8 cellular contexts compared by ENCODE assay signal in genomic region chr2:99881901-99882591, GRCh38.
DNase-seq lines count a peak whose midpoint lies in the region; ATAC-seq and TF ChIP-seq lines count a peak whose summit lies in the region.
"Had no signal": no experiment of that assay in that cellular context is flagged by ENCODE, and none has a peak within 500 bp of the region (broad histone marks: within the 10 kb centered on the region; RNA-seq: fewer than 3 reads in every experiment).

No MANE protein-coding gene starts in this region.

- DNase-seq in HFFc6, result peak; percentile 70
- peak; percentile 73 for DNase-seq in OCI-LY7 (ENCODE audit: low spot score)
- DNase-seq in stimulated activated naive B cell treated with anti-CD40 and anti-IgM and Interleukin-4, amounts not matched to agents 10 μg/mL and 1 μg/mL and 100 μg/mL, for 72 hours, result no peak
- DNase-seq in HUDEP-2 (lab: John Stamatoyannopoulos, UW; ENCODE audit: unreplicated experiment in 76 of 76), result no peak
- no peak for DNase-seq in BE2C
- no peak for DNase-seq in Kasumi-1 (lab: John Stamatoyannopoulos, UW)
- DNase-seq: activated CD4-positive, alpha-beta memory T cell treated with anti-CD3 and anti-CD28 coated beads, Interleukin-2, amount 10 ng/mL, durations not matched to agents 7 days and 5 days had no signal

- no peaks in the 10 kb centered on the region for H3K36me3 Mint-ChIP-seq in HFFc6 (ENCODE audit: low read depth)
- H3K36me3 Mint-ChIP-seq in stimulated activated naive B cell treated with anti-CD40 and anti-IgM and Interleukin-4, amounts not matched to agents 10 μg/mL and 1 μg/mL and 100 μg/mL, for 72 hours, result peaks cover 18 to 47% of the 10 kb centered on the region in 2 donors

- no peak for TF ChIP-seq POLR2A in gastroesophageal sphincter (IDR thresholded peaks at IDR 0.05)

- H2AFZ ChIP-seq in OCI-LY7 (ENCODE audit: low read length), result peak overlapping the region; percentile 29; the same call in 1 of the 2 replicates

- no peaks in the 10 kb centered on the region for H4K20me1 ChIP-seq in OCI-LY7 (ENCODE audit: insufficient read depth, low read length)

- peaks cover 69% of the 10 kb centered on the region for H3K4me1 Mint-ChIP-seq in HFFc6 (ENCODE audit: low read depth)
- H3K4me1 Mint-ChIP-seq in stimulated activated naive B cell treated with anti-CD40 and anti-IgM and Interleukin-4, amounts not matched to agents 10 μg/mL and 1 μg/mL and 100 μg/mL, for 72 hours, result peaks cover 58 to 78% of the 10 kb centered on the region in 2 donors
- H3K4me1 Mint-ChIP-seq: activated CD4-positive, alpha-beta memory T cell treated with anti-CD3 and anti-CD28 coated beads, Interleukin-2, amount 10 ng/mL, durations not matched to agents 7 days and 5 days had no signal

- no peaks in the 10 kb centered on the region for H3K9me3 Mint-ChIP-seq in HFFc6
- no peaks in the 10 kb centered on the region for H3K9me3 Mint-ChIP-seq in stimulated activated naive B cell treated with anti-CD40 and anti-IgM and Interleukin-4, amounts not matched to agents 10 μg/mL and 1 μg/mL and 100 μg/mL, for 72 hours
- H3K9me3 Mint-ChIP-seq: activated CD4-positive, alpha-beta memory T cell treated with anti-CD3 and anti-CD28 coated beads, Interleukin-2, amount 10 ng/mL, durations not matched to agents 7 days and 5 days had no signal

- peak overlapping the region; percentile 67 for H3K27ac Mint-ChIP-seq in HFFc6
- H3K27ac Mint-ChIP-seq in stimulated activated naive B cell treated with anti-CD40 and anti-IgM and Interleukin-4, amounts not matched to agents 10 μg/mL and 1 μg/mL and 100 μg/mL, for 72 hours, result peak overlapping the region; percentile 43
- H3K27ac Mint-ChIP-seq: activated CD4-positive, alpha-beta memory T cell treated with anti-CD3 and anti-CD28 coated beads, Interleukin-2, amount 10 ng/mL, durations not matched to agents 7 days and 5 days had no signal

- no peaks in the 10 kb centered on the region; the same call in 1 of the 2 replicates for H3K27me3 Mint-ChIP-seq in HFFc6 (ENCODE audit: insufficient read depth)
- no peaks in the 10 kb centered on the region for H3K27me3 Mint-ChIP-seq in stimulated activated naive B cell treated with anti-CD40 and anti-IgM and Interleukin-4, amounts not matched to agents 10 μg/mL and 1 μg/mL and 100 μg/mL, for 72 hours
- H3K27me3 Mint-ChIP-seq: activated CD4-positive, alpha-beta memory T cell treated with anti-CD3 and anti-CD28 coated beads, Interleukin-2, amount 10 ng/mL, durations not matched to agents 7 days and 5 days had no signal

- peak; percentile 36 for ATAC-seq in gastroesophageal sphincter
- peak; percentile 16 to 22 for ATAC-seq in stimulated activated naive B cell treated with anti-CD40 and anti-IgM and Interleukin-4, amounts not matched to agents 10 μg/mL and 1 μg/mL and 100 μg/mL, for 72 hours (replicated peaks)

- TF ChIP-seq CTCF in HFFc6 (IDR thresholded peaks at IDR 0.05) (no peak), OCI-LY7 (conservative IDR thresholded peaks at IDR 0.05; ENCODE audit: low read length) (no peak), gastroesophageal sphincter (IDR thresholded peaks at IDR 0.05) (no peak), BE2C (IDR thresholded peaks at IDR 0.05; ENCODE audit: low read depth, low read length) (no peak)

- TF ChIP-seq EP300 in gastroesophageal sphincter (IDR thresholded peaks at IDR 0.05), result no peak

- peak overlapping the region; percentile 66 for H3K4me2 ChIP-seq in OCI-LY7 (ENCODE audit: low read length)

- H3K79me2 ChIP-seq in OCI-LY7 (ENCODE audit: insufficient read depth, low read depth, low read length), result peaks cover 9% of the 10 kb centered on the region; the same call in 1 of the 2 replicates

- H3K4me3 ChIP-seq in OCI-LY7 (ENCODE audit: low read depth, low read length, poor library complexity, severe bottlenecking), result peak overlapping the region; percentile 26
- H3K4me3 ChIP-seq in gastroesophageal sphincter, result no peak overlapping the region
- no peak overlapping the region for H3K4me3 ChIP-seq in BE2C (ENCODE audit: low read depth, low read length)

- no TSS peak for BruUV-seq in OCI-LY7 (replicated peaks; lab: Mats Ljungman, UMichigan)

- peaks cover 11% of the 10 kb centered on the region; the same call in 1 of the 2 replicates for H3K36me3 ChIP-seq in OCI-LY7 (ENCODE audit: insufficient read depth, low read length)
- no peaks in the 10 kb centered on the region for H3K36me3 ChIP-seq in gastroesophageal sphincter
- no peaks in the 10 kb centered on the region for H3K36me3 ChIP-seq in BE2C

- CTCF ChIA-PET in OCI-LY7 (lab: Charles Lee; ENCODE audit: unreplicated experiment), result no interaction called here

- intact Hi-C loops in OCI-LY7 (cut with micrococcal nuclease; ENCODE audit: unreplicated experiment), result no loop called here

- peaks cover 66% of the 10 kb centered on the region for H3K4me1 ChIP-seq in OCI-LY7 (ENCODE audit: insufficient read depth, low read length, poor library complexity, severe bottlenecking)
- H3K4me1 ChIP-seq in gastroesophageal sphincter, result peaks cover 2 to 35% (median 10%) of the 10 kb centered on the region in 3 donors
- no peaks in the 10 kb centered on the region for H3K4me1 ChIP-seq in BE2C

- no peaks in the 10 kb centered on the region for H3K9me3 ChIP-seq in OCI-LY7 (ENCODE audit: low read length)
- H3K9me3 ChIP-seq in gastroesophageal sphincter, result no peaks in the 10 kb centered on the region
- H3K9me3 ChIP-seq in BE2C, result no peaks in the 10 kb centered on the region

- peak overlapping the region; percentile 24; the same call in 1 of the 2 replicates for H3K4me3 Mint-ChIP-seq in HFFc6
- no peak overlapping the region for H3K4me3 Mint-ChIP-seq in stimulated activated naive B cell treated with anti-CD40 and anti-IgM and Interleukin-4, amounts not matched to agents 10 μg/mL and 1 μg/mL and 100 μg/mL, for 72 hours
- H3K4me3 Mint-ChIP-seq: activated CD4-positive, alpha-beta memory T cell treated with anti-CD3 and anti-CD28 coated beads, Interleukin-2, amount 10 ng/mL, durations not matched to agents 7 days and 5 days had no signal

- POLR2A ChIA-PET in OCI-LY7 (lab: Charles Lee), result interaction anchor here (0.6 to 1.1 kb wide), 3 partner anchors 13 to 50 kb away, joined by 4 read pairs; no protein-coding TSS in a partner anchor

- H3K9me2 ChIP-seq in OCI-LY7 (ENCODE audit: insufficient read depth, low read length), result no peaks in the 10 kb centered on the region

- H3K27me3 ChIP-seq in gastroesophageal sphincter (no peaks in the 10 kb centered on the region), BE2C (no peaks in the 10 kb centered on the region)

- peak overlapping the region; percentile 46 for H3K27ac ChIP-seq in OCI-LY7 (ENCODE audit: low read depth, low read length, poor library complexity, severe bottlenecking)
- no peak overlapping the region for H3K27ac ChIP-seq in gastroesophageal sphincter

- WGBS in gastroesophageal sphincter (ENCODE audit: low coverage in 1 of 2), 2 donors, result 15 to 28% methylated on average over 4 to 5 of the region's 5 CpGs

Comparison
In these comparisons a context has a peak if more than half of its experiments do, and no peak if none do; other contexts are left out.
1. DNase-seq: peak in HFFc6 (single experiment) and OCI-LY7 (single experiment); none in stimulated activated naive B cell treated with anti-CD40 and anti-IgM and Interleukin-4, amounts not matched to agents 10 μg/mL and 1 μg/mL and 100 μg/mL, for 72 hours (single experiment), HUDEP-2 (0 of 76), BE2C (single experiment) and Kasumi-1 (0 of 2).